Comparison of ENCODE assay signal across 20 cellular contexts in genomic region chrX:69051901-69052300, GRCh38.
DNase-seq lines count a peak whose midpoint lies in the region; ATAC-seq, FAIRE-seq and TF ChIP-seq lines count a peak whose summit lies in the region.
"Had no signal": no experiment of that assay in that cellular context is flagged by ENCODE, and none has a peak within 500 bp of the region (broad histone marks: within the 10 kb centered on the region; RNA-seq: fewer than 3 reads in every experiment).

No MANE protein-coding gene starts in this region.

- H3K4me2 ChIP-seq in GM12878 (ENCODE audit: control insufficient read depth, insufficient read depth), result no peak overlapping the region
- H3K4me2 ChIP-seq in osteoblast (ENCODE audit: insufficient read depth, low read length), result no peak overlapping the region

- H3K36me3 ChIP-seq in GM12878 (ENCODE audit: control insufficient read depth in 2 of 2, insufficient read depth in 2 of 2, low read length in 1 of 2) (no peaks in the 10 kb centered on the region), osteoblast (ENCODE audit: insufficient read depth, low read length) (no peaks in the 10 kb centered on the region)
- H3K36me3 ChIP-seq: MG63, SJCRH30 had no signal

- RAD21 ChIA-PET in GM12878 (lab: Charles Lee; ENCODE audit: unreplicated experiment), result no interaction called here

- no peak for TF ChIP-seq CTCF in GM12878 (IDR thresholded peaks at IDR 0.05 in 2 of 3, conservative IDR thresholded peaks at IDR 0.05 in 1 of 3; ENCODE audit: control insufficient read depth in 2 of 3, extremely low read depth in 1 of 3, insufficient read depth in 1 of 3, low read depth in 3 of 3, low read length in 3 of 3)
- no peak for TF ChIP-seq CTCF in osteoblast (IDR thresholded peaks at IDR 0.05; ENCODE audit: extremely low read depth, low read depth, low read length)

- TF ChIP-seq POLR2A in GM12878 (IDR thresholded peaks at IDR 0.05; ENCODE audit: low read depth, low read length), result no peak

- H3K27me3 ChIP-seq in GM12878 (replicated peaks in 1 of 2; ENCODE audit: control insufficient read depth in 2 of 2, insufficient read depth in 2 of 2, low read length in 1 of 2) (0 out of 4 replicates have a peak, but pooled peaks cover 0 to 2% of the 10 kb centered on the region in 2 experiments), osteoblast (ENCODE audit: insufficient read depth, low read length) (peaks cover 37% of the 10 kb centered on the region)
- H3K27me3 ChIP-seq: MG63, SJCRH30 had no signal

- H2AFZ ChIP-seq in GM12878 (ENCODE audit: control insufficient read depth, low read depth, low read length) (no peak overlapping the region), osteoblast (ENCODE audit: low read length) (no peak overlapping the region)

- POLR2A ChIA-PET in GM12878 (lab: Charles Lee), result no interaction called here

- BruUV-seq in GM12878 (replicated peaks; lab: Mats Ljungman, UMichigan), result no TSS peak

- TF ChIP-seq EP300 in GM12878 (IDR thresholded peaks at IDR 0.05; ENCODE audit: borderline replicate concordance in 1 of 2, control insufficient read depth in 1 of 2, low read depth in 2 of 2, low read length in 2 of 2), result no peak

- in situ Hi-C loops in GM12878 (cut with MboI), result no loop called here

- H3K4me1 ChIP-seq in GM12878 (ENCODE audit: control insufficient read depth, insufficient read depth, low read length), result no peaks in the 10 kb centered on the region
- no peaks in the 10 kb centered on the region for H3K4me1 ChIP-seq in osteoblast (ENCODE audit: insufficient read depth, low read length)
- H3K4me1 ChIP-seq: SJCRH30 had no signal

- CTCF ChIA-PET in GM12878 (lab: Yijun Ruan, JAX), result no interaction called here

- intact Hi-C loops in GM12878 (cut with micrococcal nuclease; ENCODE audit: unreplicated experiment), result loop anchor here (10.0 kb wide), 1 partner anchor 63 kb away; no protein-coding TSS in a partner anchor

- H3K27ac ChIP-seq in GM12878 (ENCODE audit: control insufficient read depth, insufficient read depth), result no peak overlapping the region
- no peak overlapping the region for H3K27ac ChIP-seq in osteoblast (ENCODE audit: low read depth, low read length)
- H3K27ac ChIP-seq: C4-2B, RWPE1, SJCRH30 had no signal

- no peaks in the 10 kb centered on the region for H3K9me3 ChIP-seq in GM12878 (replicated peaks; ENCODE audit: control insufficient read depth, insufficient read depth, low read length)
- H3K9me3 ChIP-seq in osteoblast (ENCODE audit: low read depth, low read length), result no peaks in the 10 kb centered on the region
- H3K9me3 ChIP-seq: MG63, SJCRH30 had no signal

- DNase-seq in GM12878 (ENCODE audit: low read depth, low spot score) (no peak), NCI-H2227 treated with DMSO at 0.1 percent for 48 hours (lab: John Stamatoyannopoulos, UW) (no peak), osteoblast (ENCODE audit: insufficient read length, low spot score, missing footprints) (no peak)
- DNase-seq: GDM1, H7, IMR-90, Karpas-422, MG63, NCI-H1105 treated with DMSO at 0.1 percent for 48 hours, NCI-H187, NCI-H526 treated with DMSO at 0.1 percent for 48 hours, PC-3, SJCRH30, T-helper 2 cell had no signal

- ATAC-seq in GM18867 (IDR thresholded peaks at IDR 0.05; ENCODE audit: unreplicated experiment), result peak; percentile 67
- peak; percentile 70 for ATAC-seq in GM21515 (IDR thresholded peaks at IDR 0.05; ENCODE audit: unreplicated experiment)
- ATAC-seq in HG03175 (IDR thresholded peaks at IDR 0.05; ENCODE audit: unreplicated experiment), result peak; percentile 43
- ATAC-seq in GM12878, result peak; percentile 27; the same call in 1 of the 3 replicates
- no peak for ATAC-seq in GM18517 (IDR thresholded peaks at IDR 0.05; ENCODE audit: unreplicated experiment)
- ATAC-seq: PC-3 had no signal

- H3K4me3 ChIP-seq in GM12878, result no peak overlapping the region
- H3K4me3 ChIP-seq in osteoblast (ENCODE audit: insufficient read depth, low read length), result no peak overlapping the region
- H3K4me3 ChIP-seq: MG63, SJCRH30 had no signal

- H3K9ac ChIP-seq in GM12878 (ENCODE audit: control insufficient read depth, insufficient read depth, low read length), result no peak overlapping the region

- SMC1A ChIA-PET in GM12878 (lab: Charles Lee; ENCODE audit: uncharacterized antibody, unreplicated experiment), result interaction anchor here (0.8 kb wide), 1 partner anchor 23 kb away, joined by 3 read pairs; no protein-coding TSS in a partner anchor

- 7% methylated on average over 3 of the region's 3 CpGs for WGBS in GM12878 (ENCODE audit: insufficient coverage, insufficient replicate concordance, low lambda C conversion rate, missing lambda C conversion rate)

- TF ChIP-seq RAD21 in GM12878 (IDR thresholded peaks at IDR 0.05; ENCODE audit: insufficient read depth, low read depth, low read length), result no peak

- FAIRE-seq in GM12878 (lab: Jason Lieb, UNC), result no peak

- H4K20me1 ChIP-seq in GM12878 (ENCODE audit: control insufficient read depth, insufficient read depth) (no peaks in the 10 kb centered on the region), osteoblast (ENCODE audit: insufficient read depth, low read length) (peaks cover 3% of the 10 kb centered on the region)

- H3K79me2 ChIP-seq in GM12878 (ENCODE audit: control insufficient read depth, insufficient read depth, low read length) (no peaks in the 10 kb centered on the region), osteoblast (ENCODE audit: insufficient read depth, low read length) (no peaks in the 10 kb centered on the region)

TF ChIP-seq in GM12878, 131 proteins besides CTCF, POLR2A, EP300 and RAD21:
- no peak for TF ChIP-seq CHD4 (IDR thresholded peaks at IDR 0.05)
- no peak for TF ChIP-seq ZBED1 (IDR thresholded peaks at IDR 0.05; ENCODE audit: borderline replicate concordance)
- TF ChIP-seq CREB1 (IDR thresholded peaks at IDR 0.05; ENCODE audit: low read depth), result no peak
- no peak for TF ChIP-seq CREM (IDR thresholded peaks at IDR 0.05; ENCODE audit: low read depth)
- TF ChIP-seq POU2F2 (IDR thresholded peaks at IDR 0.05; ENCODE audit: borderline replicate concordance, low read depth, low read length), result no peak
- no peak for TF ChIP-seq NFYA (IDR thresholded peaks at IDR 0.05; ENCODE audit: borderline replicate concordance, low read depth, low read length)
- TF ChIP-seq MXI1 (IDR thresholded peaks at IDR 0.05; ENCODE audit: low read depth, low read length), result no peak
- TF ChIP-seq EGR1 (IDR thresholded peaks at IDR 0.05; ENCODE audit: borderline replicate concordance in 1 of 2, low read depth in 2 of 2, low read length in 2 of 2), result no peak
- TF ChIP-seq HCFC1 (IDR thresholded peaks at IDR 0.05; ENCODE audit: low read length), result no peak
- TF ChIP-seq RUNX3 (IDR thresholded peaks at IDR 0.05; ENCODE audit: low read length), result no peak
- TF ChIP-seq ESRRA (IDR thresholded peaks at IDR 0.05; ENCODE audit: low read length), result no peak
- no peak for TF ChIP-seq GABPA (IDR thresholded peaks at IDR 0.05; ENCODE audit: low read depth)
- no peak for TF ChIP-seq RBBP5 (conservative IDR thresholded peaks at IDR 0.05)
- TF ChIP-seq RB1 (IDR thresholded peaks at IDR 0.05; ENCODE audit: borderline replicate concordance), result no peak
